8 cellular contexts compared by ENCODE assay signal in the genomic region with DNA sequence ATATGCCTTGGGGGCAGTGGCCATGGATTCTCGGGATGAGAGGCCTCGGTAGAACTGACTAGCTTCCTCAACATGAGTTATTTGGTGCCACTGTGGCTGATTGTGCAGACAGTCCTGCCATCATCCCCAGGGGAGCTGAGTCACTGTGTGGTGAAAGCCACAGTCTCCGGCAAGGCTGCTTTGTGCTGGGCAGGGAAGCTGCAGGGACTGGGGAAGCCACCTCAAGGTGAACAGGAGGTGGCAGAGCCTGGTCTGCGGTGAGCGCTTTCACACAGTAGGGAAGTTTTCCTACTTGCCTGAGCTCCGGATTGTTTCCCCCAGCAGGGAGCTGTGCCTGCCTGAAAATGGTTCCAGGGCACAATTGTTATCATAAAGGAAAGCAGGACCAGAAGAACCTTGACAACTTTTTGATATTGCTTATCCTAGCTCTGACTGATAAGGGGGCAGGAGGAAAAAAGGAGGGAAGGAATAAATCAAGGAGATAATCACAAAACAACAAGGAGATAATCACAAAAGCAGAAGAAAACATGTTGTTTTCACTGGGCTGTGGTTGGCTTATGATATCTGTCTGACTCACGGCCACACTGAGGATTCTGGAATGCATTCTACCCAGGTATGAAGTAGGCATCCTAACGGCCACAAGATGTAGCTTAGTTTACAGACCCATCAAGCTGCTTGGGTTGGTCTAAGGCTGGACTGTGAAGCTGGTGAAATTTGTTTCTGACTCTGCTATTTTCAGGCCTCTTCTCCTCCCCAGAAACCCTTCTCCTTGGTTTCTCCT. TPM values are rescaled to one million over a fixed set of nuclear protein-coding genes. Genes with fewer than 3 reads are reported as not detected.
DNase-seq lines count a peak whose midpoint lies in the region; ATAC-seq and TF ChIP-seq lines count a peak whose summit lies in the region.

No MANE protein-coding gene starts in this region.

- CTCF ChIA-PET in RWPE1 (lab: Yijun Ruan, JAX): interaction anchor here (0.6 to 0.7 kb wide), 3 partner anchors 12 to 575 kb away, joined by 3 to 4 read pairs (median 4); no protein-coding TSS in a partner anchor

- ATAC-seq in HG03045 (IDR thresholded peaks at IDR 0.05; ENCODE audit: unreplicated experiment): peak; percentile 85
- ATAC-seq in activated T-helper 17 cell treated with anti-CD3 and anti-CD28 coated beads, Interleukin-2, amount 50 U/mL, for 72 hours (replicated peaks): peak; percentile 99
- ATAC-seq in stimulated activated naive CD8-positive, alpha-beta T cell treated with anti-CD3 and anti-CD28 coated beads, Interleukin-15, Interleukin-2, amounts not matched to agents 100 U/mL and 50 U/mL, for 24 hours: peak; percentile 100

- H3K4me1 Mint-ChIP-seq in activated T-helper 17 cell treated with anti-CD3 and anti-CD28 coated beads, Interleukin-2, amount 50 U/mL, for 72 hours: no peaks in the 10 kb centered on the region

- H3K27ac ChIP-seq in RWPE1: no peak overlapping the region

- TF ChIP-seq CTCF in RWPE1 (conservative IDR thresholded peaks at IDR 0.05; ENCODE audit: low read depth): no peak

- no peak overlapping the region for H3K27ac Mint-ChIP-seq in activated T-helper 17 cell treated with anti-CD3 and anti-CD28 coated beads, Interleukin-2, amount 50 U/mL, for 72 hours

- H3K27me3 Mint-ChIP-seq in activated T-helper 17 cell treated with anti-CD3 and anti-CD28 coated beads, Interleukin-2, amount 50 U/mL, for 72 hours: no peaks in the 10 kb centered on the region

- DNase-seq in NCI-H2171 treated with DMSO at 0.1 percent for 48 hours (lab: John Stamatoyannopoulos, UW): peak; percentile 13
- DNase-seq in NCI-H2171 (lab: John Stamatoyannopoulos, UW): no peak
- DNase-seq in RWPE1 (ENCODE audit: low spot score): peak; percentile 76
- peak; percentile 44 for DNase-seq in kidney glomerular epithelial cell (lab: John Stamatoyannopoulos, UW)
- peak; percentile 82 for DNase-seq in stimulated activated naive CD8-positive, alpha-beta T cell treated with anti-CD3 and anti-CD28 coated beads, Interleukin-15, Interleukin-2, amounts not matched to agents 100 U/mL and 50 U/mL, for 24 hours
- no peak for DNase-seq in NCI-H2227 (lab: John Stamatoyannopoulos, UW; ENCODE audit: unreplicated experiment)

- no peaks in the 10 kb centered on the region for H3K36me3 Mint-ChIP-seq in activated T-helper 17 cell treated with anti-CD3 and anti-CD28 coated beads, Interleukin-2, amount 50 U/mL, for 72 hours (ENCODE audit: low read depth)

- POLR2A ChIA-PET in RWPE1 (lab: Yijun Ruan, JAX; ENCODE audit: low non-redundant PET): interaction anchor here (0.7 kb wide), 1 partner anchor 12 kb away, joined by 4 read pairs; no protein-coding TSS in a partner anchor

- H3K4me3 Mint-ChIP-seq in activated T-helper 17 cell treated with anti-CD3 and anti-CD28 coated beads, Interleukin-2, amount 50 U/mL, for 72 hours: no peak overlapping the region

- peaks cover 4% of the 10 kb centered on the region for H3K9me3 Mint-ChIP-seq in activated T-helper 17 cell treated with anti-CD3 and anti-CD28 coated beads, Interleukin-2, amount 50 U/mL, for 72 hours

RNA-seq across cellular contexts. Expression of gene GNG2, which starts 32.2 kb away (rescaled TPM):
- 100 to 1,000 TPM in 1 of 2 donors, 10 to 100 TPM in 1; 99.1 to 132 TPM for total RNA-seq in activated T-helper 17 cell treated with anti-CD3 and anti-CD28 coated beads, Interleukin-2, amount 50 U/mL, for 72 hours

Comparison
In these comparisons a context has a peak if more than half of its experiments do, and no peak if none do; other contexts are left out.
1. DNase-seq: peak in NCI-H2171 treated with DMSO at 0.1 percent for 48 hours (single experiment), RWPE1 (single experiment), kidney glomerular epithelial cell (single experiment) and stimulated activated naive CD8-positive, alpha-beta T cell treated with anti-CD3 and anti-CD28 coated beads, Interleukin-15, Interleukin-2, amounts not matched to agents 100 U/mL and 50 U/mL, for 24 hours (single experiment); none in NCI-H2171 (single experiment) and NCI-H2227 (single experiment).
2. Peak in every context shown above with its lines, with median percentiles within 50 percentile points of each other: ATAC-seq.